Comparison of ENCODE assay signal across 19 cellular contexts in genomic region chr10:43111921-43112607, GRCh38. TPM values are rescaled to one million over a fixed set of nuclear protein-coding genes. Genes with fewer than 3 reads are reported as not detected.
"Had no signal": no experiment of that assay in that cellular context is flagged by ENCODE, and none has a peak within 500 bp of the region (broad histone marks: within the 10 kb centered on the region; RNA-seq: fewer than 3 reads in every experiment).

No MANE protein-coding gene starts in this region.

- H3K36me3 Mint-ChIP-seq: immature natural killer cell; naive thymus-derived CD8-positive, alpha-beta T cell had no signal

- H3K27ac ChIP-seq: epithelial cell of prostate, esophagus squamous epithelium, foreskin keratinocyte, left ventricle myocardium inferior, uterus had no signal

- H3K36me3 ChIP-seq: esophagus squamous epithelium, left ventricle myocardium inferior, ovary, uterus had no signal

- H3K27ac Mint-ChIP-seq: progenitor cell of endocrine pancreas had no signal

- H3K4me1 ChIP-seq: left ventricle myocardium inferior, uterus had no signal

- H3K4me1 Mint-ChIP-seq: neural crest cell had no signal

- H3K27me3 ChIP-seq: esophagus squamous epithelium, foreskin keratinocyte, ovary, uterus had no signal

- H3K4me3 ChIP-seq: esophagus squamous epithelium, left ventricle myocardium inferior, ovary, uterus had no signal

- H3K27me3 Mint-ChIP-seq: effector memory CD8-positive, alpha-beta T cell; naive thymus-derived CD8-positive, alpha-beta T cell had no signal

- DNase-seq: effector memory CD8-positive, alpha-beta T cell; esophagus squamous epithelium; foreskin keratinocyte; immature natural killer cell; left cardiac atrium; left ventricle myocardium inferior; nucleus accumbens; ovary; small intestine; stimulated activated CD4-positive, alpha-beta T cell treated with anti-CD3 and anti-CD28 coated beads, Interleukin-2, amount 100 ng/mL, for 48 hours; stimulated activated naive CD4-positive, alpha-beta T cell treated with Interleukin-2 at 50 U/mL for 16 hours; trophoblast cell; uterus had no signal

- H3K9me3 Mint-ChIP-seq: dendritic cell treated with granulocyte-macrophage colony-stimulating factor and Interleukin-4, amounts not matched to agents 40 ng/mL and 50 ng/mL, for 4 days; effector memory CD8-positive, alpha-beta T cell; immature natural killer cell; naive thymus-derived CD8-positive, alpha-beta T cell; neural crest cell had no signal

- H3K4me3 Mint-ChIP-seq: dendritic cell treated with granulocyte-macrophage colony-stimulating factor and Interleukin-4, amounts not matched to agents 40 ng/mL and 50 ng/mL, for 4 days; effector memory CD8-positive, alpha-beta T cell; immature natural killer cell; naive thymus-derived CD8-positive, alpha-beta T cell; neural crest cell had no signal

- H3K9me3 ChIP-seq: esophagus squamous epithelium, left ventricle myocardium inferior, ovary, uterus had no signal

- ATAC-seq: effector memory CD8-positive, alpha-beta T cell; foreskin keratinocyte; left cardiac atrium; naive thymus-derived CD8-positive, alpha-beta T cell; right cardiac atrium had no signal

RNA-seq across cellular contexts. Expression of gene RET, which starts 35.2 kb away (rescaled TPM):
- total RNA-seq: naive thymus-derived CD8-positive, alpha-beta T cell had no signal
